18 cellular contexts compared by ENCODE assay signal in genomic region chr4:183908284-183908683, GRCh38. TPM values are rescaled to one million over a fixed set of nuclear protein-coding genes. Genes with fewer than 3 reads are reported as not detected.
DNase-seq lines count a peak whose midpoint lies in the region; TF ChIP-seq lines count a peak whose summit lies in the region.
"Had no signal": no experiment of that assay in that cellular context is flagged by ENCODE, and none has a peak within 500 bp of the region (broad histone marks: within the 10 kb centered on the region; RNA-seq: fewer than 3 reads in every experiment).

No MANE protein-coding gene starts in this region.

- H3K4me1 ChIP-seq in hepatocyte (ENCODE audit: insufficient read depth) (no peaks in the 10 kb centered on the region), Karpas-422 (ENCODE audit: low read length) (no peaks in the 10 kb centered on the region)

- H4K20me1 ChIP-seq in hepatocyte (ENCODE audit: insufficient read depth, poor library complexity, severe bottlenecking) (no peaks in the 10 kb centered on the region), Karpas-422 (ENCODE audit: insufficient read depth, low read depth, low read length) (no peaks in the 10 kb centered on the region)

- no peak overlapping the region for H3K9ac ChIP-seq in Karpas-422 (ENCODE audit: low read length)

- POLR2A ChIA-PET in HEK293T (lab: Yijun Ruan, JAX) = interaction anchor here (1.1 to 1.3 kb wide), 2 partner anchors 11 kb away, joined by 3 to 4 read pairs; no protein-coding TSS in a partner anchor

- peaks cover 25% of the 10 kb centered on the region for H3K79me2 ChIP-seq in hepatocyte
- H3K79me2 ChIP-seq in Karpas-422 (ENCODE audit: low read length) = no peaks in the 10 kb centered on the region

- H3K4me2 ChIP-seq in hepatocyte (peak overlapping the region; percentile 95), Karpas-422 (ENCODE audit: low read depth, low read length, poor library complexity, severe bottlenecking) (no peak overlapping the region)

- no peak for TF ChIP-seq CTCF in hepatocyte (IDR thresholded peaks at IDR 0.05; ENCODE audit: poor library complexity)

- H3K36me3 ChIP-seq in hepatocyte (replicated peaks; ENCODE audit: insufficient read depth, low read depth) (no peaks in the 10 kb centered on the region), Karpas-422 (ENCODE audit: insufficient read depth, low read length) (no peaks in the 10 kb centered on the region)
- H3K36me3 ChIP-seq: esophagus squamous epithelium, gastroesophageal sphincter, vagina had no signal

- H3K4me3 ChIP-seq in hepatocyte (no peak overlapping the region), Karpas-422 (ENCODE audit: low read length) (no peak overlapping the region)

- no peaks in the 10 kb centered on the region for H3K9me3 ChIP-seq in hepatocyte (ENCODE audit: low read depth)
- no peaks in the 10 kb centered on the region for H3K9me3 ChIP-seq in Karpas-422 (ENCODE audit: low read length)
- H3K9me3 ChIP-seq: esophagus squamous epithelium, gastroesophageal sphincter, vagina had no signal

- CTCF ChIA-PET in HEK293T (lab: Yijun Ruan, JAX) = interaction anchor here (0.6 kb wide), 1 partner anchor 1276 kb away, joined by 3 read pairs; no protein-coding TSS in a partner anchor

- H2AFZ ChIP-seq in hepatocyte (no peak overlapping the region), Karpas-422 (ENCODE audit: low read length) (no peak overlapping the region)

- no peaks in the 10 kb centered on the region for H3K9me2 ChIP-seq in hepatocyte (replicated peaks; ENCODE audit: insufficient read depth)
- no peaks in the 10 kb centered on the region for H3K9me2 ChIP-seq in Karpas-422 (replicated peaks; ENCODE audit: insufficient read depth, low read length)

- no peak for DNase-seq in HEK293T (ENCODE audit: extremely low spot score)
- DNase-seq in NOMO-1 treated with dmso at 0.1 percent for 144 hours (lab: John Stamatoyannopoulos, UW; ENCODE audit: unreplicated experiment) = peak; percentile 3
- DNase-seq in hepatocyte (ENCODE audit: low spot score) = no peak
- DNase-seq in putamen (ENCODE audit: low spot score) = peak; percentile 6
- DNase-seq in stimulated activated naive CD4-positive, alpha-beta T cell (lab: John Stamatoyannopoulos, UW) = no peak
- DNase-seq in SW480 (ENCODE audit: low spot score) = no peak
- no peak for DNase-seq in Karpas-422
- DNase-seq: activated CD4-positive, alpha-beta memory T cell treated with anti-CD3 and anti-CD28 coated beads, Interleukin-2, amount 10 ng/mL, durations not matched to agents 7 days and 5 days; activated effector memory CD4-positive, alpha-beta T cell treated with anti-CD3 and anti-CD28 coated beads, Interleukin-2, amount 50 U/mL, for 16 hours; CD8-positive, alpha-beta T cell; DMS53; effector memory CD8-positive, alpha-beta T cell; esophagus squamous epithelium; NCI-H1436; NCI-H524; RPMI8226 had no signal

- H3K27ac ChIP-seq in hepatocyte (no peak overlapping the region), Karpas-422 (ENCODE audit: low read length) (no peak overlapping the region)
- H3K27ac ChIP-seq: gastroesophageal sphincter, vagina had no signal

- 44% methylated on average over 2 of the region's 2 CpGs for WGBS in hepatocyte (ENCODE audit: low lambda C conversion rate, missing lambda C conversion rate)

- H3K27me3 ChIP-seq in hepatocyte = peaks cover 20% of the 10 kb centered on the region
- no peaks in the 10 kb centered on the region for H3K27me3 ChIP-seq in Karpas-422 (ENCODE audit: low read length)
- H3K27me3 ChIP-seq: vagina had no signal

TF ChIP-seq in HEK293T, 16 proteins besides CTCF, POLR2A, EP300 and RAD21:
- TF ChIP-seq FOXK2 (IDR thresholded peaks at IDR 0.05) (no peak), TARDBP (IDR thresholded peaks at IDR 0.05) (no peak), BHLHE40 (IDR thresholded peaks at IDR 0.05; ENCODE audit: borderline replicate concordance) (no peak), ZNF384 (IDR thresholded peaks at IDR 0.05) (peak; percentile 68), FOXA1 (IDR thresholded peaks at IDR 0.05) (no peak), SUZ12 (IDR thresholded peaks at IDR 0.05) (no peak)

RNA-seq across cellular contexts. Expression of gene STOX2, which starts 3.2 kb away (rescaled TPM):
- total RNA-seq in hepatocyte = 7.5 and 7.9 TPM in 2 replicates
- 6.3 and 9.2 TPM in 2 replicates for polyA plus RNA-seq in hepatocyte
- total RNA-seq in Karpas-422 (2014; rRNA removed; shearing (Covaris generic); ENCODE audit: low replicate concordance) = not detected in 2 replicates
- total RNA-seq: activated CD4-positive, alpha-beta memory T cell treated with anti-CD3 and anti-CD28 coated beads, Interleukin-2, amount 10 ng/mL, durations not matched to agents 7 days and 5 days; CD8-positive, alpha-beta T cell had no signal

Comparison
In these comparisons a context has a peak if more than half of its experiments do, and no peak if none do; other contexts are left out.
1. DNase-seq: peak in NOMO-1 treated with dmso at 0.1 percent for 144 hours (single experiment) and putamen (single experiment); none in HEK293T (single experiment), hepatocyte (single experiment), stimulated activated naive CD4-positive, alpha-beta T cell (0 of 6), SW480 (single experiment) and Karpas-422 (single experiment).